ENCODE assay signal across 14 cellular contexts in the genomic region with DNA sequence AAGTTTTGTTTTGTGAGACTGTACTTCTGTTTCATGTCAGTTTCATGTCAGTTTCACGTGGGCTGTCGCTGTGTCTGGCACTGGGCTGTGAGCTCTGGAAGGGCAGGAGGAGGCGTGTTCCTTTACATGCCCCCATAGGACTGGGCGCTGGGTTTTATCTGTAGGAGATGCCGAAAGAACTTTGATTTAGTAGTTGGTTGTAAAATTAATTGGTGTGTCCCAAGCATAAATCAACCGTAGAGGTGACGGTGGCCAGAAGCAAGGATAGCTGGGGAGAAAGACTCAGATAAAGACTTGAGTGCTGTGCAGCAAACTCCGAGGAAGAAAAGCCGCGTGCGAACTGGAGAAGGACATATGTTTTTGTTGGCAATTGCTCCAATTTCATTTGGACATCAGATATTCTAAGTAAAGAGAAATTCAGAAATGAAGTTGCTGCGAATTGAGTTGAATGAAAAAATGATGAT.
A peak's percentile ranks its signal among the peaks of the same experiment; 100 is the strongest.
DNase-seq lines count a peak whose midpoint lies in the region; ATAC-seq and TF ChIP-seq lines count a peak whose summit lies in the region.
"Had no signal": no experiment of that assay in that cellular context is flagged by ENCODE, and none has a peak within 500 bp of the region (broad histone marks: within the 10 kb centered on the region; RNA-seq: fewer than 3 reads in every experiment).

No MANE protein-coding gene starts in this region.

- H3K4me3 ChIP-seq in BE2C (ENCODE audit: low read depth, low read length) (peak overlapping the region; percentile 26), HEK293 (ENCODE audit: low read depth, low read length) (no peak overlapping the region)
- H3K4me3 ChIP-seq: Peyer's patch had no signal

- H3K9me3 ChIP-seq in BE2C (no peaks in the 10 kb centered on the region), HEK293 (ENCODE audit: control insufficient read depth, insufficient read depth, low read depth, low read length) (no peaks in the 10 kb centered on the region)

- H3K36me3 ChIP-seq in BE2C, result no peaks in the 10 kb centered on the region
- H3K36me3 ChIP-seq in HEK293 (ENCODE audit: control insufficient read depth in 2 of 2, insufficient read depth in 1 of 2, low read length in 2 of 2), result no peaks in the 10 kb centered on the region
- H3K36me3 ChIP-seq: Peyer's patch had no signal

- H3K27ac ChIP-seq in HEK293 (ENCODE audit: extremely low read depth, low read depth, low read length), result peak overlapping the region; percentile 50; the same call in 1 of the 2 replicates
- H3K27ac ChIP-seq: Peyer's patch had no signal

- H3K4me1 ChIP-seq in BE2C, result peaks cover 9% of the 10 kb centered on the region
- H3K4me1 ChIP-seq in HEK293 (ENCODE audit: control insufficient read depth, insufficient read depth, low read length), result peaks cover 3% of the 10 kb centered on the region; the same call in 1 of the 2 replicates
- H3K4me1 ChIP-seq: Peyer's patch had no signal

- POLR2A ChIA-PET in HEK293 (lab: Yijun Ruan, JAX), result interaction anchor here (1.0 kb wide), 1 partner anchor 183 kb away, joined by 3 read pairs; no protein-coding TSS in a partner anchor

- DNase-seq in BE2C (peak; percentile 75), NCI-H345 treated with DMSO at 0.1 percent for 48 hours (lab: John Stamatoyannopoulos, UW; ENCODE audit: unreplicated experiment) (peak; percentile 5), left kidney (ENCODE audit: low read depth, low spot score) (peak; percentile 97), islet precursor cell (no peak)
- no peak for DNase-seq in activated naive CD4-positive, alpha-beta T cell treated with anti-CD3 and anti-CD28 coated beads, Interleukin-2, amount 50 U/mL, for 16 hours
- DNase-seq: Kasumi-1, MM.1S, NCI-H2029 treated with DMSO at 0.1 percent for 48 hours, NCI-H226, NCI-H82, Peyer's patch had no signal

- H3K27me3 ChIP-seq in BE2C, result no peaks in the 10 kb centered on the region

- CTCF ChIA-PET in HEK293 (lab: Yijun Ruan, JAX), result no interaction called here

- TF ChIP-seq CTCF in BE2C (IDR thresholded peaks at IDR 0.05; ENCODE audit: low read depth, low read length) (no peak), HEK293 (tag by site-specific recombination; IDR thresholded peaks at IDR 0.05) (no peak)

- ATAC-seq in GM18861 (IDR thresholded peaks at IDR 0.05; ENCODE audit: unreplicated experiment), result no peak
- ATAC-seq: Right ventricle myocardium inferior had no signal

TF ChIP-seq in HEK293, 187 proteins besides CTCF, POLR2A, EP300 and RAD21 (continues in another document):
- TF ChIP-seq ZNF747 (tag by site-specific recombination; IDR thresholded peaks at IDR 0.05) (no peak), KLF8 (tag by site-specific recombination; IDR thresholded peaks at IDR 0.05) (peak; percentile 92), ZNF777 (tag by site-specific recombination; IDR thresholded peaks at IDR 0.05; ENCODE audit: borderline replicate concordance) (no peak), ZNF658 (tag by site-specific recombination; IDR thresholded peaks at IDR 0.05) (no peak), ZNF555 (tag by site-specific recombination; conservative IDR thresholded peaks at IDR 0.05) (no peak), ZNF404 (tag by site-specific recombination; IDR thresholded peaks at IDR 0.05) (no peak), ZNF501 (tag by site-specific recombination; IDR thresholded peaks at IDR 0.05) (peak; percentile 73; the same call in 1 of the 2 replicates), ZNF677 (tag by site-specific recombination; IDR thresholded peaks at IDR 0.05) (no peak), ZNF140 (tag by site-specific recombination; IDR thresholded peaks at IDR 0.05) (no peak), ZNF626 (tag by site-specific recombination; IDR thresholded peaks at IDR 0.05) (no peak; the same call in 1 of the 2 replicates), ZNF23 (tag by site-specific recombination; IDR thresholded peaks at IDR 0.05; ENCODE audit: borderline replicate concordance) (no peak), ZNF121 (tag by site-specific recombination; IDR thresholded peaks at IDR 0.05) (no peak), KLF9 (tag by site-specific recombination; IDR thresholded peaks at IDR 0.05; ENCODE audit: low read depth) (peak; percentile 70), ZXDB (tag by site-specific recombination; IDR thresholded peaks at IDR 0.05) (peak; percentile 97), BCL11A (tag by site-specific recombination; IDR thresholded peaks at IDR 0.05; ENCODE audit: low read depth) (peak; percentile 97), ZNF366 (tag by site-specific recombination; conservative IDR thresholded peaks at IDR 0.05) (peak; percentile 66), ZFP3 (tag by site-specific recombination; IDR thresholded peaks at IDR 0.05; ENCODE audit: low read depth) (no peak), ZSCAN16 (tag by site-specific recombination; IDR thresholded peaks at IDR 0.05) (no peak), ZNF391 (tag by site-specific recombination; IDR thresholded peaks at IDR 0.05; ENCODE audit: borderline replicate concordance, low read depth) (0 out of 2 replicates have a peak, but pooled peaks have one; percentile 67), REPIN1 (tag by site-specific recombination; IDR thresholded peaks at IDR 0.05; ENCODE audit: low read depth) (no peak)
- TF ChIP-seq, protein P1, sequence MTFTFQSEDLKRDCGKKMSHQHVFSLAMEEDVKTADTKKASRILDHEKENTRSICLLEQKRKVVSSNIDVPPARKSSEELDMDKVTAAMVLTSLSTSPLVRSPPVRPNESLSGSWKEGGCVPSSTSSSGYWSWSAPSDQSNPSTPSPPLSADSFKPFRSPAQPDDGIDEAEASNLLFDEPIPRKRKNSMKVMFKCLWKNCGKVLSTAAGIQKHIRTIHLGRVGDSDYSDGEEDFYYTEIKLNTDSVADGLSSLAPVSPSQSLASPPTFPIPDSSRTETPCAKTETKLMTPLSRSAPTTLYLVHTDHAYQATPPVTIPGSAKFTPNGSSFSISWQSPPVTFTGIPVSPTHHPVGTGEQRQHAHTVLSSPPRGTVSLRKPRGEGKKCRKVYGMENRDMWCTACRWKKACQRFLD (tag by site-specific recombination; IDR thresholded peaks at IDR 0.05), result no peak
- TF ChIP-seq, protein P2, sequence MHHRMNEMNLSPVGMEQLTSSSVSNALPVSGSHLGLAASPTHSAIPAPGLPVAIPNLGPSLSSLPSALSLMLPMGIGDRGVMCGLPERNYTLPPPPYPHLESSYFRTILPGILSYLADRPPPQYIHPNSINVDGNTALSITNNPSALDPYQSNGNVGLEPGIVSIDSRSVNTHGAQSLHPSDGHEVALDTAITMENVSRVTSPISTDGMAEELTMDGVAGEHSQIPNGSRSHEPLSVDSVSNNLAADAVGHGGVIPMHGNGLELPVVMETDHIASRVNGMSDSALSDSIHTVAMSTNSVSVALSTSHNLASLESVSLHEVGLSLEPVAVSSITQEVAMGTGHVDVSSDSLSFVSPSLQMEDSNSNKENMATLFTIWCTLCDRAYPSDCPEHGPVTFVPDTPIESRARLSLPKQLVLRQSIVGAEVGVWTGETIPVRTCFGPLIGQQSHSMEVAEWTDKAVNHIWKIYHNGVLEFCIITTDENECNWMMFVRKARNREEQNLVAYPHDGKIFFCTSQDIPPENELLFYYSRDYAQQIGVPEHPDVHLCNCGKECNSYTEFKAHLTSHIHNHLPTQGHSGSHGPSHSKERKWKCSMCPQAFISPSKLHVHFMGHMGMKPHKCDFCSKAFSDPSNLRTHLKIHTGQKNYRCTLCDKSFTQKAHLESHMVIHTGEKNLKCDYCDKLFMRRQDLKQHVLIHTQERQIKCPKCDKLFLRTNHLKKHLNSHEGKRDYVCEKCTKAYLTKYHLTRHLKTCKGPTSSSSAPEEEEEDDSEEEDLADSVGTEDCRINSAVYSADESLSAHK (tag by site-specific recombination; IDR thresholded peaks at IDR 0.05), result peak; percentile 99
- TF ChIP-seq, protein P3, sequence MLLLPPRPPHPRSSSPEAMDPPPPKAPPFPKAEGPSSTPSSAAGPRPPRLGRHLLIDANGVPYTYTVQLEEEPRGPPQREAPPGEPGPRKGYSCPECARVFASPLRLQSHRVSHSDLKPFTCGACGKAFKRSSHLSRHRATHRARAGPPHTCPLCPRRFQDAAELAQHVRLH (tag by site-specific recombination; IDR thresholded peaks at IDR 0.05), result peak; percentile 64; the same call in 1 of the 2 replicates
- TF ChIP-seq, protein P4, sequence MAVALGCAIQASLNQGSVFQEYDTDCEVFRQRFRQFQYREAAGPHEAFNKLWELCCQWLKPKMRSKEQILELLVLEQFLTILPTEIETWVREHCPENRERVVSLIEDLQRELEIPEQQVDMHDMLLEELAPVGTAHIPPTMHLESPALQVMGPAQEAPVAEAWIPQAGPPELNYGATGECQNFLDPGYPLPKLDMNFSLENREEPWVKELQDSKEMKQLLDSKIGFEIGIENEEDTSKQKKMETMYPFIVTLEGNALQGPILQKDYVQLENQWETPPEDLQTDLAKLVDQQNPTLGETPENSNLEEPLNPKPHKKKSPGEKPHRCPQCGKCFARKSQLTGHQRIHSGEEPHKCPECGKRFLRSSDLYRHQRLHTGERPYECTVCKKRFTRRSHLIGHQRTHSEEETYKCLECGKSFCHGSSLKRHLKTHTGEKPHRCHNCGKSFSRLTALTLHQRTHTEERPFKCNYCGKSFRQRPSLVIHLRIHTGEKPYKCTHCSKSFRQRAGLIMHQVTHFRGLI (tag by site-specific recombination; IDR thresholded peaks at IDR 0.05), result 0 out of 2 replicates have a peak, but pooled peaks have one; percentile 48
- TF ChIP-seq, protein P5, sequence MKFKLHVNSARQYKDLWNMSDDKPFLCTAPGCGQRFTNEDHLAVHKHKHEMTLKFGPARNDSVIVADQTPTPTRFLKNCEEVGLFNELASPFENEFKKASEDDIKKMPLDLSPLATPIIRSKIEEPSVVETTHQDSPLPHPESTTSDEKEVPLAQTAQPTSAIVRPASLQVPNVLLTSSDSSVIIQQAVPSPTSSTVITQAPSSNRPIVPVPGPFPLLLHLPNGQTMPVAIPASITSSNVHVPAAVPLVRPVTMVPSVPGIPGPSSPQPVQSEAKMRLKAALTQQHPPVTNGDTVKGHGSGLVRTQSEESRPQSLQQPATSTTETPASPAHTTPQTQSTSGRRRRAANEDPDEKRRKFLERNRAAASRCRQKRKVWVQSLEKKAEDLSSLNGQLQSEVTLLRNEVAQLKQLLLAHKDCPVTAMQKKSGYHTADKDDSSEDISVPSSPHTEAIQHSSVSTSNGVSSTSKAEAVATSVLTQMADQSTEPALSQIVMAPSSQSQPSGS (tag by site-specific recombination; IDR thresholded peaks at IDR 0.05; ENCODE audit: low read depth), result peak; percentile 55
- TF ChIP-seq, protein P6, sequence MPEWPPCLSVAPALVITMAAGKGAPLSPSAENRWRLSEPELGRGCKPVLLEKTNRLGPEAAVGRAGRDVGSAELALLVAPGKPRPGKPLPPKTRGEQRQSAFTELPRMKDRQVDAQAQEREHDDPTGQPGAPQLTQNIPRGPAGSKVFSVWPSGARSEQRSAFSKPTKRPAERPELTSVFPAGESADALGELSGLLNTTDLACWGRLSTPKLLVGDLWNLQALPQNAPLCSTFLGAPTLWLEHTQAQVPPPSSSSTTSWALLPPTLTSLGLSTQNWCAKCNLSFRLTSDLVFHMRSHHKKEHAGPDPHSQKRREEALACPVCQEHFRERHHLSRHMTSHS (tag by site-specific recombination; IDR thresholded peaks at IDR 0.05), result peak; percentile 79

Comparison
In these comparisons a context has a peak if more than half of its experiments do, and no peak if none do; other contexts are left out.
1. DNase-seq: peak in BE2C (single experiment), NCI-H345 treated with DMSO at 0.1 percent for 48 hours (single experiment) and left kidney (single experiment); none in activated naive CD4-positive, alpha-beta T cell treated with anti-CD3 and anti-CD28 coated beads, Interleukin-2, amount 50 U/mL, for 16 hours (single experiment) and islet precursor cell (single experiment).